ENCODE assay signal across 10 cellular contexts in the genomic region with DNA sequence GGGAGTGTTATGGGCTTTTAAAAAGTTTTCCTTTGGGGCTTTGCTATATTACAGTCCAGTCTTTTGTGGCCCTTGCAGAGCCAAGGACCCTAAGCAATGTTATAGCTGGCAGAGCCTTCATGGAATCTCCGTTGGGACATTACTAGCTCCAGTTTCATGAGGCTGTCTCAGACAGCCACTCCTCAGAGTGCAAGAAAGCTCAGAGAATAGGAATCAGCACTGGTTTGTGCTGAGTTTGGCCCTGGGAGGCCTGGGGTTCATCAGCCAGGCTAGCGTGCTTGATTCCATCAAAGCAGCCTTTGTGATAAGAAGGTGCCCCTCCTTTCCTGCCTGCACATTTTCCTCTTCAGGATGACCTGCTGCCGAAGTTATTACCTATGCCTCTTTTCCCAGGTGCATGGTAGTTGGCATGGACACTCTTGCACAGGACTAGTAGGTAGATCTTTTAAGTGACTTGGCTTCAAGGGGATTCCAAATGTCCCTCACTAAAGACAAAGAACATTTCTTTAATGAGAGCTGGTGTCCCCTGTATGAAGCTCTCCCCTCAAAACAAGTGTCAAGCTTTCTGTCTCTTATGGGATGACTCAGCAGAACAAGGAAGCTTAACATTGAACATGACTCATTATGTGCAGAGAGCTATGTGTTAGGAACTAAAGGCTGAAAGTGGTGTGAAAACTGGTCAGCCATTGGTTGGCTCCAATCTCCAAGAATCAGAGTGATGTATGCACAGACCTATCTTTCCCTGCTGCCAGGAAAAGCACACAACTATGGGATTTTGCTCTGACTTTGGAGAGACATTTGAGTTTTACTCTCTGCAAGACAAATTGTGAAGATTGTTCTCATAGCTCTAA.
DNase-seq lines count a peak whose midpoint lies in the region; ATAC-seq, FAIRE-seq and TF ChIP-seq lines count a peak whose summit lies in the region.
"Had no signal": no experiment of that assay in that cellular context is flagged by ENCODE, and none has a peak within 500 bp of the region (broad histone marks: within the 10 kb centered on the region; RNA-seq: fewer than 3 reads in every experiment).

No MANE protein-coding gene starts in this region.

- no peaks in the 10 kb centered on the region for H3K9me3 ChIP-seq in A549

- H3K9me3 Mint-ChIP-seq in stimulated activated naive B cell treated with anti-CD40 and anti-IgM and Interleukin-4, amounts not matched to agents 10 μg/mL and 1 μg/mL and 100 μg/mL, for 72 hours, result peaks cover 1 to 3% of the 10 kb centered on the region in 2 donors
- no peaks in the 10 kb centered on the region for H3K9me3 Mint-ChIP-seq in osteocyte (ENCODE audit: unreplicated experiment)
- H3K9me3 Mint-ChIP-seq: T-helper 1 cell treated with Interleukin-12 subunit alpha and Interleukin-12 subunit beta and Interleukin-4 antibody, amounts not matched to agents 30 μg/mL and 1 μg/mL, for 36 hours had no signal

- H3K4me1 ChIP-seq in A549, result peaks cover 13% of the 10 kb centered on the region

- CTCF ChIA-PET in A549 (lab: Yijun Ruan, JAX), result interaction anchor here (2.2 kb wide), 1 partner anchor 10 kb away, joined by 11 read pairs; no protein-coding TSS in a partner anchor

- H3K27me3 Mint-ChIP-seq in stimulated activated naive B cell treated with anti-CD40 and anti-IgM and Interleukin-4, amounts not matched to agents 10 μg/mL and 1 μg/mL and 100 μg/mL, for 72 hours, result peaks cover 9 to 14% of the 10 kb centered on the region in 2 donors
- H3K27me3 Mint-ChIP-seq in osteocyte (ENCODE audit: unreplicated experiment), result peaks cover 2% of the 10 kb centered on the region

- H3K4me2 ChIP-seq in A549, result peak overlapping the region; percentile 15

- 67% methylated on average over 3 of the region's 3 CpGs for WGBS in A549 (ENCODE audit: missing lambda C conversion rate)

- no peak for TF ChIP-seq EP300 in A549 (IDR thresholded peaks at IDR 0.05)

- H3K4me1 Mint-ChIP-seq in stimulated activated naive B cell treated with anti-CD40 and anti-IgM and Interleukin-4, amounts not matched to agents 10 μg/mL and 1 μg/mL and 100 μg/mL, for 72 hours, result no peaks in the 10 kb centered on the region
- H3K4me1 Mint-ChIP-seq in osteocyte (ENCODE audit: unreplicated experiment), result peaks cover 11% of the 10 kb centered on the region

- peak; percentile 95 to 98 for ATAC-seq in A549
- ATAC-seq in GM21390 (IDR thresholded peaks at IDR 0.05; ENCODE audit: unreplicated experiment), result peak; percentile 79
- no peak for ATAC-seq in stimulated activated naive B cell treated with anti-CD40 and anti-IgM and Interleukin-4, amounts not matched to agents 10 μg/mL and 1 μg/mL and 100 μg/mL, for 72 hours (replicated peaks)
- ATAC-seq in HG03025 (IDR thresholded peaks at IDR 0.05; ENCODE audit: low FRiP score, unreplicated experiment), result no peak

- no peak for TF ChIP-seq RAD21 in A549 (conservative IDR thresholded peaks at IDR 0.05 in 1 of 2, IDR thresholded peaks at IDR 0.05 in 1 of 2)

- no peaks in the 10 kb centered on the region for H3K36me3 Mint-ChIP-seq in stimulated activated naive B cell treated with anti-CD40 and anti-IgM and Interleukin-4, amounts not matched to agents 10 μg/mL and 1 μg/mL and 100 μg/mL, for 72 hours
- H3K36me3 Mint-ChIP-seq in osteocyte (ENCODE audit: unreplicated experiment), result no peaks in the 10 kb centered on the region

- H3K4me3 Mint-ChIP-seq in stimulated activated naive B cell treated with anti-CD40 and anti-IgM and Interleukin-4, amounts not matched to agents 10 μg/mL and 1 μg/mL and 100 μg/mL, for 72 hours, result no peak overlapping the region
- no peak overlapping the region for H3K4me3 Mint-ChIP-seq in osteocyte (ENCODE audit: unreplicated experiment)
- H3K4me3 Mint-ChIP-seq: T-helper 1 cell treated with Interleukin-12 subunit alpha and Interleukin-12 subunit beta and Interleukin-4 antibody, amounts not matched to agents 30 μg/mL and 1 μg/mL, for 36 hours had no signal

- POLR2A ChIA-PET in A549 (lab: Yijun Ruan, JAX), result interaction anchor here (1.4 kb wide), 1 partner anchor 174 kb away, joined by 3 read pairs; no protein-coding TSS in a partner anchor

- TF ChIP-seq POLR2A in A549 (IDR thresholded peaks at IDR 0.05; ENCODE audit: low read length), result no peak

- no peak for TF ChIP-seq CTCF in A549 (IDR thresholded peaks at IDR 0.05)
- no peak for TF ChIP-seq CTCF in epithelial cell of proximal tubule (conservative IDR thresholded peaks at IDR 0.05; ENCODE audit: low read depth, low read length)
- TF ChIP-seq CTCF in osteocyte (IDR thresholded peaks at IDR 0.05), result no peak

- H3K4me3 ChIP-seq in A549 (no peak overlapping the region), epithelial cell of proximal tubule (ENCODE audit: low read depth, low read length) (no peak overlapping the region)

- no peak for FAIRE-seq in A549 (lab: Jason Lieb, UNC)

- peak overlapping the region; percentile 48 to 76 for H3K27ac ChIP-seq in A549

- no peak overlapping the region for H3K27ac Mint-ChIP-seq in stimulated activated naive B cell treated with anti-CD40 and anti-IgM and Interleukin-4, amounts not matched to agents 10 μg/mL and 1 μg/mL and 100 μg/mL, for 72 hours
- no peak overlapping the region for H3K27ac Mint-ChIP-seq in osteocyte (ENCODE audit: unreplicated experiment)
- H3K27ac Mint-ChIP-seq: T-helper 1 cell treated with Interleukin-12 subunit alpha and Interleukin-12 subunit beta and Interleukin-4 antibody, amounts not matched to agents 30 μg/mL and 1 μg/mL, for 36 hours had no signal

- DNase-seq in A549 (ENCODE audit: low read depth in 1 of 2, low spot score in 1 of 2) (peak; percentile 52 to 84), LHCN-M2 (ENCODE audit: low read depth) (peak; percentile 75), epithelial cell of proximal tubule (ENCODE audit: low read depth) (peak; percentile 66), DMS79 treated with DMSO at 0.1 percent for 48 hours (lab: John Stamatoyannopoulos, UW) (no peak), osteocyte (ENCODE audit: extremely low spot score, unreplicated experiment) (no peak)
- no peak for DNase-seq in stimulated activated naive B cell treated with anti-CD40 and anti-IgM and Interleukin-4, amounts not matched to agents 10 μg/mL and 1 μg/mL and 100 μg/mL, for 72 hours
- DNase-seq: DND-41 had no signal

TF ChIP-seq in A549, 52 proteins besides CTCF, POLR2A, EP300 and RAD21:
- TF ChIP-seq HES2 (IDR thresholded peaks at IDR 0.05) (no peak), FOXS1 (CRISPR knock-in tag; IDR thresholded peaks at IDR 0.05) (no peak), USF2 (IDR thresholded peaks at IDR 0.05) (no peak), CEBPB (IDR thresholded peaks at IDR 0.05) (no peak), POLR2AphosphoS2 (conservative IDR thresholded peaks at IDR 0.05; ENCODE audit: low read length) (no peak), EHMT2 (IDR thresholded peaks at IDR 0.05; ENCODE audit: low read depth) (no peak), ZNF302 (CRISPR knock-in tag; IDR thresholded peaks at IDR 0.05) (no peak), NR3C1 (IDR thresholded peaks at IDR 0.05) (no peak), ELK1 (IDR thresholded peaks at IDR 0.05; ENCODE audit: low read depth, low read length) (no peak), MAFK (IDR thresholded peaks at IDR 0.05; ENCODE audit: partially characterized antibody) (peak; percentile 99), EHF (CRISPR knock-in tag; IDR thresholded peaks at IDR 0.05) (no peak), BHLHE40 (IDR thresholded peaks at IDR 0.05; ENCODE audit: low read depth, low read length) (no peak), RARB (CRISPR knock-in tag; IDR thresholded peaks at IDR 0.05) (no peak), HEYL (CRISPR knock-in tag; IDR thresholded peaks at IDR 0.05) (no peak), ZC3H11A (IDR thresholded peaks at IDR 0.05) (no peak), CBX8 (IDR thresholded peaks at IDR 0.05) (no peak), NFE2L2 (conservative IDR thresholded peaks at IDR 0.05; ENCODE audit: low read length) (peak; percentile 97), FOSL2 (IDR thresholded peaks at IDR 0.05) (no peak), FOSL2 (CRISPR knock-in tag; IDR thresholded peaks at IDR 0.05) (peak; percentile 92), FOSB (CRISPR knock-in tag; IDR thresholded peaks at IDR 0.05) (no peak)
- TF ChIP-seq, protein P1, sequence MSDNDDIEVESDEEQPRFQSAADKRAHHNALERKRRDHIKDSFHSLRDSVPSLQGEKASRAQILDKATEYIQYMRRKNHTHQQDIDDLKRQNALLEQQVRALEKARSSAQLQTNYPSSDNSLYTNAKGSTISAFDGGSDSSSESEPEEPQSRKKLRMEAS (IDR thresholded peaks at IDR 0.05), result 0 out of 2 replicates have a peak, but pooled peaks have one; percentile 46

Comparison
In these comparisons a context has a peak if more than half of its experiments do, and no peak if none do; other contexts are left out.
1. ATAC-seq: peak in A549 (2 of 2) and GM21390 (single experiment); none in stimulated activated naive B cell treated with anti-CD40 and anti-IgM and Interleukin-4, amounts not matched to agents 10 μg/mL and 1 μg/mL and 100 μg/mL, for 72 hours (0 of 2) and HG03025 (single experiment).
2. DNase-seq: peak in A549 (2 of 2), LHCN-M2 (single experiment) and epithelial cell of proximal tubule (single experiment); none in stimulated activated naive B cell treated with anti-CD40 and anti-IgM and Interleukin-4, amounts not matched to agents 10 μg/mL and 1 μg/mL and 100 μg/mL, for 72 hours (single experiment), DMS79 treated with DMSO at 0.1 percent for 48 hours (single experiment) and osteocyte (single experiment).